ENCODE assay signal across 10 cellular contexts in the genomic region with DNA sequence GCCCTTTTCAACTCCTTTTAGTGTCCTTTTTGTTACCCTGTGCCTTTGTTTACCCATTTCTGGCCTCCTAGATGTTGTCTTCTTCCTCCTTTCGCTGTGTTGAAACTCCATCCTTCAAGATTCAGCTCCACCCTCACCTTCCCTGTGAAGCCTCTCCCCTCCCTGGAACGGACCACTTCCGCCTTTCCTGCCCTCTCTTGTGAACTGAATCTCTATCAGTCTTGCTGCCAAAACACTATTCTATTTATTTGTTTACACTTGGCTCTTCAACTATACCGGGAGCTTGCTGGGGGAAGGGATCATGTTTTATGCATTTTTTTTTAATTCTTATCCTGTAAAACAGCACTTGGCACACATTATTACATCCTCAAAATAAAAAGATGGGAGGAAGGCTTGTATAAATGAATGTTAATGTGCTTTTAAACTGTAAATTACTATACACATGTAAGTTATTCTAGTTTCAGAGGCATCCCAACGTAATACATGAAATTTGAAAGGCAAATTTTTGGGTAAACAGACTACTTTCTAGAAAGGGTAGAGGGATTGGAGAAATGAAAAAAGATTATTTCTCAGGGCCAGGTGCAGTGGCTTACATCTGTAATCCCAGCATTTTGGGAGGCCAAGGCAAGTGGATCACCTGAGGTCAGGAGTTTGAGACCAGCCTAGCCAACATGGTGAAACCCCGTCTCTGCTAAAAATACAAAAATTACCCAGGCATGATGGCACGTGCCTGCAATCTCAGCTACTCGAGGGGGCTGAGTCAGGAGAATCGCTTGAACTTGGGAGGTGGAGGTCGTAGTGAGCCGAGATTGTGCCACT.
A peak's percentile ranks its signal among the peaks of the same experiment; 100 is the strongest.
DNase-seq lines count a peak whose midpoint lies in the region; ATAC-seq lines count a peak whose summit lies in the region.
"Had no signal": no experiment of that assay in that cellular context is flagged by ENCODE, and none has a peak within 500 bp of the region (broad histone marks: within the 10 kb centered on the region; RNA-seq: fewer than 3 reads in every experiment).

No MANE protein-coding gene starts in this region.

- H3K4me1 Mint-ChIP-seq in naive thymus-derived CD8-positive, alpha-beta T cell = peaks cover 0 to 15% (median 0%) of the 10 kb centered on the region in 4 donors
- H3K4me1 Mint-ChIP-seq: CD4-positive, CD25-positive, alpha-beta regulatory T cell had no signal

- peak; percentile 40 for DNase-seq in left kidney (ENCODE audit: low read depth, low spot score)
- no peak for DNase-seq in stimulated activated CD4-positive, alpha-beta T cell treated with anti-CD3 and anti-CD28 coated beads, Interleukin-4, amount 100 ng/mL, for 24 hours
- no peak for DNase-seq in naive thymus-derived CD8-positive, alpha-beta T cell
- no peak for DNase-seq in cerebellar nuclear complex (lab: John Stamatoyannopoulos, UW)
- DNase-seq in COLO829 (ENCODE audit: low spot score) = no peak
- DNase-seq: CD4-positive, CD25-positive, alpha-beta regulatory T cell; SHP77 treated with DMSO at 0.1 percent for 48 hours had no signal

- H3K9me3 Mint-ChIP-seq in naive thymus-derived CD8-positive, alpha-beta T cell = no peaks in the 10 kb centered on the region

- no peaks in the 10 kb centered on the region for H3K36me3 Mint-ChIP-seq in naive thymus-derived CD8-positive, alpha-beta T cell

- peaks cover 3 to 9% (median 5%) of the 10 kb centered on the region in 5 donors for H3K27me3 Mint-ChIP-seq in naive thymus-derived CD8-positive, alpha-beta T cell

- no peak overlapping the region for H3K4me3 Mint-ChIP-seq in naive thymus-derived CD8-positive, alpha-beta T cell
- H3K4me3 Mint-ChIP-seq: CD4-positive, CD25-positive, alpha-beta regulatory T cell had no signal

- H3K27ac Mint-ChIP-seq in naive thymus-derived CD8-positive, alpha-beta T cell = no peak overlapping the region

- POLR2A ChIA-PET in naive thymus-derived CD8-positive, alpha-beta T cell (lab: Charles Lee) = no interaction called here

- peak; percentile 45 for ATAC-seq in GM18511 (IDR thresholded peaks at IDR 0.05; ENCODE audit: unreplicated experiment)
- peak; percentile 45 for ATAC-seq in GM21723 (IDR thresholded peaks at IDR 0.05; ENCODE audit: unreplicated experiment)
- peak; percentile 32 for ATAC-seq in HG03460 (IDR thresholded peaks at IDR 0.05; ENCODE audit: unreplicated experiment)
- ATAC-seq in naive thymus-derived CD8-positive, alpha-beta T cell = no peak

Comparison
In these comparisons a context has a peak if more than half of its experiments do, and no peak if none do; other contexts are left out.
1. ATAC-seq: peak in GM18511 (single experiment), GM21723 (single experiment) and HG03460 (single experiment); none in naive thymus-derived CD8-positive, alpha-beta T cell (0 of 2).